ENCODE assay signal across 15 cellular contexts in genomic region chr2:215904101-215904500, GRCh38.
DNase-seq lines count a peak whose midpoint lies in the region; FAIRE-seq and TF ChIP-seq lines count a peak whose summit lies in the region.
"Had no signal": no experiment of that assay in that cellular context is flagged by ENCODE, and none has a peak within 500 bp of the region (broad histone marks: within the 10 kb centered on the region; RNA-seq: fewer than 3 reads in every experiment).

No MANE protein-coding gene starts in this region.

- no peak overlapping the region for H3K4me2 ChIP-seq in neuronal stem cell (ENCODE audit: insufficient read depth, low read length, poor library complexity, severe bottlenecking)

- H3K36me3 ChIP-seq in bronchial epithelial cell (ENCODE audit: control insufficient read depth, insufficient read depth, low read length) (no peaks in the 10 kb centered on the region), uterus (no peaks in the 10 kb centered on the region), neuronal stem cell (replicated peaks in 1 of 2; ENCODE audit: control insufficient read depth in 2 of 2, insufficient read depth in 2 of 2, low read length in 2 of 2) (no peaks in the 10 kb centered on the region)
- H3K36me3 ChIP-seq: MG63 had no signal

- no peaks in the 10 kb centered on the region for H3K9me3 ChIP-seq in uterus
- no peaks in the 10 kb centered on the region for H3K9me3 ChIP-seq in neuronal stem cell (replicated peaks in 1 of 2; ENCODE audit: control insufficient read depth in 2 of 2, insufficient read depth in 1 of 2, low read depth in 1 of 2, low read length in 2 of 2)
- H3K9me3 ChIP-seq: MG63 had no signal

- peak overlapping the region in 1 of 2 donors; percentile 39 for H3K4me3 Mint-ChIP-seq in CD14-positive monocyte

- H3K27ac Mint-ChIP-seq in CD14-positive monocyte, result peak overlapping the region; percentile 81 to 96 (median 93)

- DNase-seq in CD14-positive monocyte (ENCODE audit: low spot score) (peak; percentile 59), NB4 (ENCODE audit: low read depth) (peak; percentile 78), bronchial epithelial cell (ENCODE audit: low read depth) (peak; percentile 86), kidney tubule cell (ENCODE audit: low spot score) (peak; percentile 90), NCI-H1417 treated with DMSO at 0.1 percent for 48 hours (lab: John Stamatoyannopoulos, UW) (no peak), uterus (no peak), neuronal stem cell (ENCODE audit: low spot score) (no peak)
- DNase-seq in activated effector memory CD4-positive, alpha-beta T cell treated with Interleukin-2 at 50 U/mL for 16 hours, result no peak
- DNase-seq: C1 segment of cervical spinal cord; GF-D8; hypothalamus; MG63; Right ventricle myocardium superior; stimulated activated CD4-positive, alpha-beta T cell treated with anti-CD3 and anti-CD28 coated beads, Interleukin-2, amount 100 ng/mL, for 48 hours; stimulated activated naive CD4-positive, alpha-beta T cell had no signal

- H2BK120ac ChIP-seq in neuronal stem cell (ENCODE audit: low read depth, low read length), result no peak overlapping the region

- TF ChIP-seq CTCF in CD14-positive monocyte (IDR thresholded peaks at IDR 0.05) (no peak), NB4 (IDR thresholded peaks at IDR 0.05; ENCODE audit: low read depth, low read length) (no peak), bronchial epithelial cell (IDR thresholded peaks at IDR 0.05; ENCODE audit: insufficient read depth, low read length, severe bottlenecking) (no peak), uterus (IDR thresholded peaks at IDR 0.05) (no peak)

- H3K14ac ChIP-seq in neuronal stem cell (ENCODE audit: low read length), result no peak overlapping the region

- TF ChIP-seq POLR2A in NB4 (IDR thresholded peaks at IDR 0.05; ENCODE audit: extremely low read depth, insufficient read length), result no peak
- TF ChIP-seq POLR2A in uterus (IDR thresholded peaks at IDR 0.05), result no peak

- no peaks in the 10 kb centered on the region for H3K9me3 Mint-ChIP-seq in CD14-positive monocyte

- H3K27me3 Mint-ChIP-seq in CD14-positive monocyte (ENCODE audit: low read depth in 3 of 3), result peaks cover 7 to 15% (median 11%) of the 10 kb centered on the region in 3 donors

- no peak overlapping the region for H3K4ac ChIP-seq in neuronal stem cell (ENCODE audit: low read length)

- H3K4me1 Mint-ChIP-seq in CD14-positive monocyte, result peaks cover 52% of the 10 kb centered on the region

- H2BK12ac ChIP-seq in neuronal stem cell (ENCODE audit: low read length), result no peak overlapping the region

- H3K27me3 ChIP-seq in bronchial epithelial cell (ENCODE audit: control insufficient read depth, insufficient read depth, low read length) (no peaks in the 10 kb centered on the region), uterus (no peaks in the 10 kb centered on the region), neuronal stem cell (ENCODE audit: control insufficient read depth in 3 of 3, insufficient read depth in 3 of 3, low read depth in 1 of 3, low read length in 3 of 3) (no peaks in the 10 kb centered on the region)
- H3K27me3 ChIP-seq: MG63 had no signal

- intact Hi-C loops in CD14-positive monocyte (cut with micrococcal nuclease), result loop anchor here (5.0 to 10.0 kb wide), 5 partner anchors 57 to 182 kb away; no protein-coding TSS in a partner anchor
- intact Hi-C loops in uterus (cut with DNase I; ENCODE audit: low total_unique reads), result no loop called here

- H2BK15ac ChIP-seq in neuronal stem cell (ENCODE audit: low read length), result no peak overlapping the region

- peaks cover 0 to 3% of the 10 kb centered on the region in 2 donors for H3K4me1 ChIP-seq in uterus
- no peaks in the 10 kb centered on the region for H3K4me1 ChIP-seq in neuronal stem cell (ENCODE audit: control insufficient read depth in 2 of 2, insufficient read depth in 1 of 2, low read depth in 1 of 2, low read length in 2 of 2)

- no peak overlapping the region for H2AK5ac ChIP-seq in neuronal stem cell (ENCODE audit: low read depth, low read length)

- no peak overlapping the region for H2AFZ ChIP-seq in neuronal stem cell (ENCODE audit: low read length)

- H3K23ac ChIP-seq in neuronal stem cell (ENCODE audit: low read depth, low read length, poor library complexity), result no peak overlapping the region

- H3K4me3 ChIP-seq in NB4 (ENCODE audit: low read depth, low read length) (no peak overlapping the region), bronchial epithelial cell (ENCODE audit: low read depth, low read length) (no peak overlapping the region), uterus (no peak overlapping the region), neuronal stem cell (ENCODE audit: low read length in 2 of 2) (no peak overlapping the region)
- H3K4me3 ChIP-seq: MG63 had no signal

- H4K8ac ChIP-seq in neuronal stem cell (ENCODE audit: low read depth, low read length), result no peak overlapping the region

- H4K91ac ChIP-seq in neuronal stem cell (ENCODE audit: low read depth, low read length, poor library complexity), result no peak overlapping the region

- no peak overlapping the region for H2BK5ac ChIP-seq in neuronal stem cell (ENCODE audit: low read length)

- H3K27ac ChIP-seq in uterus (no peak overlapping the region), neuronal stem cell (replicated peaks; ENCODE audit: low read length) (no peak overlapping the region)

- no CpG with 5 or more reads among the region's 5 CpGs for WGBS in neuronal stem cell (ENCODE audit: extremely low coverage in 2 of 2, insufficient read length in 2 of 2, insufficient replicate concordance in 1 of 2), 2 donors

- H3K9ac ChIP-seq in neuronal stem cell (ENCODE audit: low read depth, low read length, poor library complexity), result no peak overlapping the region

- no peaks in the 10 kb centered on the region for H3K79me1 ChIP-seq in neuronal stem cell (ENCODE audit: low read depth, low read length)

- H3K18ac ChIP-seq in neuronal stem cell (ENCODE audit: low read length), result no peak overlapping the region

- FAIRE-seq in bronchial epithelial cell (lab: Jason Lieb, UNC), result no peak

- peaks cover 0 to 4% of the 10 kb centered on the region in 2 donors for H3K36me3 Mint-ChIP-seq in CD14-positive monocyte

Comparison
In these comparisons a context has a peak if more than half of its experiments do, and no peak if none do; other contexts are left out.
1. DNase-seq: peak in CD14-positive monocyte (single experiment), NB4 (single experiment), bronchial epithelial cell (single experiment) and kidney tubule cell (single experiment); none in NCI-H1417 treated with DMSO at 0.1 percent for 48 hours (single experiment), activated effector memory CD4-positive, alpha-beta T cell treated with Interleukin-2 at 50 U/mL for 16 hours (single experiment), uterus (0 of 2) and neuronal stem cell (single experiment).